In the genomic region with DNA sequence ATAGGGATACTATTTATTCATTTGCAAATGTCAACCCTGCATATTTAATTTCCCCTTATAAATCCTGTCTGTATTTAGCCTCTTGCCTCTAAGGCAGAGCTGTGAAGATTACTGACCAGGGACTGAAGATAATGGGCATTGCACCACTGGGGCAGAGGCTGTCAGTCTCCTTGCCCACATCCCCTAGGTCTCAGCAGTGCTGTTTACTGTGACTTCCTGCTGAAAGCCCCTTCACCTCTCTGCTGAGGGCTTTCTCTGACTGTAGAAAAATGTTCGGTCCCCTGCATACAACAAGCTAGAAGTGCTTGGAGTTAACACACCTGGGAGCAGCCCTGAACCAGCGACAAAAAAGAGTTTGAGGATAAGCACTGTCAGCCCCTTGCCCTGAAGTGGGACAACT, we compare ENCODE assay signal across 13 cellular contexts. TPM values are rescaled to one million over a fixed set of nuclear protein-coding genes. Genes with fewer than 3 reads are reported as not detected.
A peak's percentile ranks its signal among the peaks of the same experiment; 100 is the strongest.
DNase-seq lines count a peak whose midpoint lies in the region; ATAC-seq, FAIRE-seq and TF ChIP-seq lines count a peak whose summit lies in the region.
"Had no signal": no experiment of that assay in that cellular context is flagged by ENCODE, and none has a peak within 500 bp of the region (broad histone marks: within the 10 kb centered on the region; RNA-seq: fewer than 3 reads in every experiment).

No MANE protein-coding gene starts in this region.

- 71 to 92% (median 83%) methylated on average over 2 of the region's 2 CpGs for WGBS in small intestine, 3 donors

- no peak for TF ChIP-seq CTCF in C4-2B (conservative IDR thresholded peaks at IDR 0.05)
- no peak for TF ChIP-seq CTCF in LNCaP clone FGC (IDR thresholded peaks at IDR 0.05; ENCODE audit: control insufficient read depth, extremely low read depth, insufficient read depth)
- no peak for TF ChIP-seq CTCF in CD4-positive, alpha-beta T cell (IDR thresholded peaks at IDR 0.05)
- TF ChIP-seq CTCF in WERI-Rb-1 (IDR thresholded peaks at IDR 0.05; ENCODE audit: low read depth, low read length) = no peak

- H3K4me3 Mint-ChIP-seq in immature natural killer cell = peak overlapping the region; percentile 45 to 63 (median 57)
- H3K4me3 Mint-ChIP-seq in CD4-positive, alpha-beta T cell = no peak overlapping the region

- H3K9me3 ChIP-seq in small intestine (ENCODE audit: control insufficient read depth, low read depth) (no peaks in the 10 kb centered on the region), WERI-Rb-1 (ENCODE audit: severe bottlenecking) (no peaks in the 10 kb centered on the region)
- H3K9me3 ChIP-seq in CD4-positive, alpha-beta T cell (ENCODE audit: control insufficient read depth, low read length) = no peaks in the 10 kb centered on the region

- intact Hi-C loops in CD4-positive, alpha-beta T cell (cut with DNase I, micrococcal nuclease) = no loop called here

- H3K27me3 Mint-ChIP-seq in immature natural killer cell (ENCODE audit: low read depth in 3 of 3) = peaks cover 0 to 2% (median 1%) of the 10 kb centered on the region in 3 donors
- H3K27me3 Mint-ChIP-seq in CD4-positive, alpha-beta T cell = peaks cover 7% of the 10 kb centered on the region

- CTCF ChIA-PET in CD4-positive, alpha-beta T cell (lab: Charles Lee) = no interaction called here

- peaks cover 44 to 71% of the 10 kb centered on the region in 2 donors for H3K4me1 Mint-ChIP-seq in immature natural killer cell
- H3K4me1 Mint-ChIP-seq in CD4-positive, alpha-beta T cell (ENCODE audit: low read depth) = no peaks in the 10 kb centered on the region

- 0 out of 2 replicates have a peak overlapping the region, but pooled peaks have one; percentile 28 for H3K27ac ChIP-seq in C4-2B
- peak overlapping the region; percentile 17 to 84 for H3K27ac ChIP-seq in small intestine (ENCODE audit: low read depth in 1 of 2, low read length in 1 of 2)
- H3K27ac ChIP-seq in CD4-positive, alpha-beta T cell (ENCODE audit: low read depth, low read length) = no peak overlapping the region
- H3K27ac ChIP-seq in WERI-Rb-1 = no peak overlapping the region
- H3K27ac ChIP-seq: GM23248 had no signal

- H3K4me1 ChIP-seq in small intestine (ENCODE audit: control insufficient read depth in 2 of 2, insufficient read depth in 1 of 2, low read depth in 1 of 2, low read length in 1 of 2) = peaks cover 11 to 17% of the 10 kb centered on the region in 2 donors

- FAIRE-seq in small intestine (lab: Jason Lieb, UNC) = no peak
- FAIRE-seq: H54 had no signal

- H3K27ac Mint-ChIP-seq in immature natural killer cell = peak overlapping the region; percentile 27 to 86 (median 73)
- H3K27ac Mint-ChIP-seq in CD4-positive, alpha-beta T cell = no peak overlapping the region

- peak; percentile 26 for DNase-seq in LNCaP clone FGC (ENCODE audit: low read depth)
- peak; percentile 36 to 57 (median 57) for DNase-seq in immature natural killer cell
- no peak for DNase-seq in small intestine
- DNase-seq in CD4-positive, alpha-beta T cell = no peak
- no peak for DNase-seq in WERI-Rb-1
- DNase-seq: GM23248, IMR-90 had no signal

- no peaks in the 10 kb centered on the region for H3K36me3 Mint-ChIP-seq in immature natural killer cell
- no peaks in the 10 kb centered on the region for H3K36me3 Mint-ChIP-seq in CD4-positive, alpha-beta T cell (ENCODE audit: low read depth)

- H3K27me3 ChIP-seq in small intestine (ENCODE audit: control insufficient read depth in 2 of 2, insufficient read depth in 2 of 2, low read length in 2 of 2) (no peaks in the 10 kb centered on the region), WERI-Rb-1 (ENCODE audit: insufficient read depth, low read depth, severe bottlenecking) (no peaks in the 10 kb centered on the region)
- no peaks in the 10 kb centered on the region for H3K27me3 ChIP-seq in CD4-positive, alpha-beta T cell (ENCODE audit: control insufficient read depth, insufficient read depth, low read length)

- POLR2A ChIA-PET in CD4-positive, alpha-beta T cell (lab: Charles Lee) = no interaction called here

- H3K36me3 ChIP-seq in small intestine (ENCODE audit: control insufficient read depth in 2 of 2, insufficient read depth in 2 of 2, low read length in 2 of 2) (peaks cover 0 to 3% of the 10 kb centered on the region in 2 donors), WERI-Rb-1 (no peaks in the 10 kb centered on the region)

- ATAC-seq in CD4-positive, alpha-beta T cell (ENCODE audit: poor library complexity) = no peak
- ATAC-seq: HCT116 had no signal

- no peaks in the 10 kb centered on the region for H3K9me3 Mint-ChIP-seq in immature natural killer cell
- no peaks in the 10 kb centered on the region for H3K9me3 Mint-ChIP-seq in CD4-positive, alpha-beta T cell

- no peak overlapping the region for H3K4me3 ChIP-seq in LNCaP clone FGC (ENCODE audit: low read depth, low read length)
- H3K4me3 ChIP-seq in small intestine (ENCODE audit: low read depth in 1 of 2, low read length in 2 of 2) = no peak overlapping the region
- H3K4me3 ChIP-seq in WERI-Rb-1 (ENCODE audit: low read depth, low read length) = no peak overlapping the region
- H3K4me3 ChIP-seq: GM23248 had no signal

RNA-seq across cellular contexts. Expression of gene SLC5A9, which starts 28.8 kb away (rescaled TPM):
- polyA plus RNA-seq in immature natural killer cell = not detected
- polyA plus RNA-seq in small intestine = 100 to 1,000 TPM in 2 of 3 donors, 10 to 100 TPM in 1; 22.3 to 372 (median 188) TPM
- not detected for total RNA-seq in CD4-positive, alpha-beta T cell
- total RNA-seq: A673, Daoy, GM23248, IMR-90 had no signal
- polyA plus RNA-seq: BJ, GM23248, IMR-90 had no signal

Comparison
In these comparisons a context has a peak if more than half of its experiments do, and no peak if none do; other contexts are left out.
1. H3K27ac ChIP-seq: peak in C4-2B (single experiment) and small intestine (2 of 2); none in CD4-positive, alpha-beta T cell (single experiment) and WERI-Rb-1 (single experiment).
2. DNase-seq: peak in LNCaP clone FGC (single experiment) and immature natural killer cell (3 of 3); none in small intestine (single experiment), CD4-positive, alpha-beta T cell (0 of 10) and WERI-Rb-1 (single experiment).
3. RNA of gene SLC5A9, which starts 28.8 kb away (polyA plus RNA-seq): 22.3 to 372 TPM in small intestine; not detected in immature natural killer cell; every median in the first group is over 10 times any median in the second.